In the genomic region with DNA sequence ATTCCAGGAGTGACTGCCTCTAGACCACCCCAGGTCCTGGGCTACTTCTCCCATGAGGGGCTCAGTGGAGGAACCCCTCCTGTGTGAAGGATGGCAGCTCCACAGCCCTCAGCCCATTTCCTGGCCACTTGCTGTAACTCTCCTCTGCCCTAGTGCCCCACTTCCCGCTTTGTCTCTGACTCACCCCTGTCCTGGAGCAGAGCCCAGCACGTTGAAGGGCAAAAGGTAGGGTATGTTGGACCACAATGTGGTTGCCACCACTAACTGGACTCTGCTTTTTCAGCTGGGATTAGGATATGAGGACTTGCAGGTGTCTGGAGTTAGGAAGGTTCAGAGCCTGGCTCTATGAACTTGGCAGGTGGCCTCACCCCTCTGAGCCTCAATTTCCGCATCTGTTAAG, we compare ENCODE assay signal across 13 cellular contexts. TPM values are rescaled to one million over a fixed set of nuclear protein-coding genes. Genes with fewer than 3 reads are reported as not detected.
DNase-seq lines count a peak whose midpoint lies in the region; ATAC-seq lines count a peak whose summit lies in the region.
"Had no signal": no experiment of that assay in that cellular context is flagged by ENCODE, and none has a peak within 500 bp of the region (broad histone marks: within the 10 kb centered on the region; RNA-seq: fewer than 3 reads in every experiment).

No MANE protein-coding gene starts in this region.

- DNase-seq in HS-27A (ENCODE audit: low read depth) (peak; percentile 62), T1000 (lab: John Stamatoyannopoulos, UW) (peak; percentile 46), glomerular visceral epithelial cell (ENCODE audit: extremely low spot score) (peak; percentile 89), NCI-H446 (lab: John Stamatoyannopoulos, UW) (no peak), caudate nucleus (lab: John Stamatoyannopoulos, UW) (no peak), trophoblast cell (no peak)
- DNase-seq: activated effector memory CD4-positive, alpha-beta T cell treated with anti-CD3 and anti-CD28 coated beads, Interleukin-2, amount 50 U/mL, for 16 hours; CD8-positive, alpha-beta T cell; dorsolateral prefrontal cortex; naive thymus-derived CD4-positive, alpha-beta T cell; NCI-H446 treated with DMSO at 0.1 percent for 48 hours had no signal

- H3K79me2 ChIP-seq in trophoblast cell (ENCODE audit: control insufficient read depth, insufficient read depth, low read length, poor library complexity), result peaks cover 7% of the 10 kb centered on the region

- H2BK120ac ChIP-seq in trophoblast cell (ENCODE audit: insufficient read depth, low read length, poor library complexity), result no peak overlapping the region

- H4K91ac ChIP-seq in trophoblast cell (ENCODE audit: low read depth, low read length), result no peak overlapping the region

- no peaks in the 10 kb centered on the region for H3K9me3 ChIP-seq in BLaER1
- no peaks in the 10 kb centered on the region for H3K9me3 ChIP-seq in trophoblast cell (ENCODE audit: insufficient read depth, low read depth, low read length)

- no peak overlapping the region for H4K12ac ChIP-seq in trophoblast cell (ENCODE audit: low read depth, low read length)

- H3K27ac ChIP-seq in BLaER1 (no peak overlapping the region), caudate nucleus (ENCODE audit: low read depth, low read length) (no peak overlapping the region), trophoblast cell (ENCODE audit: low read depth, low read length) (no peak overlapping the region)
- H3K27ac ChIP-seq: dorsolateral prefrontal cortex had no signal

- peaks cover 11% of the 10 kb centered on the region for H3K79me1 ChIP-seq in trophoblast cell (ENCODE audit: low read length)

- no peak for ATAC-seq in HG02678 (IDR thresholded peaks at IDR 0.05; ENCODE audit: unreplicated experiment)
- ATAC-seq: CD8-positive, alpha-beta T cell; naive thymus-derived CD4-positive, alpha-beta T cell had no signal

- no CpG with 5 or more reads among the region's 3 CpGs for WGBS in trophoblast cell (ENCODE audit: extremely low coverage, insufficient coverage, insufficient read length)

- H3K27me3 ChIP-seq in BLaER1 (no peaks in the 10 kb centered on the region), trophoblast cell (ENCODE audit: insufficient read depth, low read length) (no peaks in the 10 kb centered on the region)

- no peak overlapping the region for H2BK5ac ChIP-seq in trophoblast cell (ENCODE audit: low read depth, low read length, poor library complexity)

- no peak overlapping the region for H2AK5ac ChIP-seq in trophoblast cell (ENCODE audit: low read length)

- H2AFZ ChIP-seq in trophoblast cell (ENCODE audit: insufficient read depth, low read length, poor library complexity), result no peak overlapping the region

- no peak overlapping the region for H3K4me3 ChIP-seq in BLaER1
- H3K4me3 ChIP-seq in trophoblast cell (ENCODE audit: low read depth, low read length), result no peak overlapping the region
- H3K4me3 ChIP-seq: dorsolateral prefrontal cortex had no signal

- H3K4me1 ChIP-seq in BLaER1 (peaks cover 32% of the 10 kb centered on the region), trophoblast cell (ENCODE audit: control insufficient read depth in 1 of 2, insufficient read depth in 2 of 2, low read length in 2 of 2) (peaks cover 16 to 20% of the 10 kb centered on the region in 2 experiments)

- H3K9ac ChIP-seq in BLaER1 (no peak overlapping the region), trophoblast cell (ENCODE audit: low read length) (no peak overlapping the region)

- no peak overlapping the region for H3K4ac ChIP-seq in trophoblast cell (ENCODE audit: low read depth, low read length)

- H3K36me3 ChIP-seq in BLaER1 (peaks cover 56% of the 10 kb centered on the region), trophoblast cell (ENCODE audit: control insufficient read depth in 1 of 2, insufficient read depth in 2 of 2, low read length in 2 of 2) (peaks cover 5 to 6% of the 10 kb centered on the region in 2 experiments)

- no peak overlapping the region for H3K18ac ChIP-seq in trophoblast cell (ENCODE audit: low read length)

- H4K20me1 ChIP-seq in BLaER1, result peaks cover 58% of the 10 kb centered on the region

- H3K4me2 ChIP-seq in BLaER1, result peak overlapping the region; percentile 98
- H3K4me2 ChIP-seq in trophoblast cell (ENCODE audit: low read length), result no peak overlapping the region

- H2BK12ac ChIP-seq in trophoblast cell (ENCODE audit: low read length), result no peak overlapping the region

- H3K14ac ChIP-seq in trophoblast cell (ENCODE audit: low read length), result no peak overlapping the region

- no peak overlapping the region for H3K23ac ChIP-seq in trophoblast cell (ENCODE audit: low read length)

- H4K8ac ChIP-seq in trophoblast cell (ENCODE audit: low read depth, low read length), result no peak overlapping the region

RNA-seq across cellular contexts. Expression of a gene that starts 2.4 kb away (rescaled TPM):
- 66.5 and 72.8 TPM in 2 replicates for polyA plus RNA-seq in trophoblast cell (2013)
- polyA plus RNA-seq: naive thymus-derived CD4-positive, alpha-beta T cell had no signal

RNA-seq across cellular contexts. Expression of a gene that starts 57.5 kb away (rescaled TPM):
- not detected in 2 replicates for polyA plus RNA-seq in trophoblast cell (2013)
- polyA plus RNA-seq: naive thymus-derived CD4-positive, alpha-beta T cell had no signal

Comparison
In these comparisons a context has a peak if more than half of its experiments do, and no peak if none do; other contexts are left out.
1. DNase-seq: peak in HS-27A (single experiment), T1000 (single experiment) and glomerular visceral epithelial cell (single experiment); none in NCI-H446 (0 of 2), caudate nucleus (0 of 61) and trophoblast cell (0 of 2).